Comparison of ENCODE assay signal across 1 cellular context in the genomic region with DNA sequence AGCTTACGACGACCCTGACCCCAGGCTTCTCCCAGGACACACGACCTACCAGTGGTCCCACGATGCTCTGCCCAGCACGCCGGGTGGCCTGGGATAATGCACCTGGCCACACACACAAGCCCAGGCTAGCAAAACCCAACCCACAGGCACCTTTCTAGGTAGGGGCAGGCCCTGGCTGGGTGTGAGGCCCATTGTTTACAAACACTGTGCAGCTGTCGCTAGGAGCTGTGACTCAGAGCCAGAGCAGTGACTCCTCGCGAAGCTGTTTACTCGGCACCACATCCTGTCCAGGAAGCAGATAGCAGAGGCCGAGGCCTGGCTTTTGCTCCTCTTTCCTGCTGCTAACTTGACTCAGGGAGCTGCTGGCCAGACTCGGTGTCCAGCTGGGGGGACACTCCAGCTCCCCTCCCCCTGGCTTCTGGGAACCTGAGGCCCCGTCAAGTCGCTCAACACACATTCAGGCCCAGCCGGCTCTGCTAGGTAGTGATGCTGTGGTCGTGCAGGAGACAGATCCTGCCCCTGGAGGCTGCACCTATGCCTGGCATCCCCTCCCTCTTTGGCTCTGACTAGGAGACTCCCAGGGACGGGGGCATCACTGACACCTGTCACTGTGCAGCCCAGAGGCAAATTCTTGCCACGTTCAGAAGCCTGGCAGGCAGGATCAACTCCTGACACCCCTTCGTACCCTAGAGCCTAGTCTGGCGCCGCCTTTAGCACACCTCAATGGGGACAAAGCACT.
A peak's percentile ranks its signal among the peaks of the same experiment; 100 is the strongest.
TF ChIP-seq lines count a peak whose summit lies in the region.

No MANE protein-coding gene starts in this region.

TF ChIP-seq in HepG2, 621 proteins besides CTCF, POLR2A, EP300 and RAD21 (continued from another document and continues in another):
- no peak for TF ChIP-seq ZBTB40 (IDR thresholded peaks at IDR 0.05)
- peak; percentile 29; the same call in 1 of the 2 replicates for TF ChIP-seq ZBTB40 (CRISPR knock-in tag; IDR thresholded peaks at IDR 0.05)
- TF ChIP-seq ZNF225 (CRISPR knock-in tag; IDR thresholded peaks at IDR 0.05): 0 out of 2 replicates have a peak, but pooled peaks have one; percentile 30
- no peak for TF ChIP-seq TOE1 (CRISPR knock-in tag; IDR thresholded peaks at IDR 0.05)
- TF ChIP-seq YY1 (IDR thresholded peaks at IDR 0.05; ENCODE audit: insufficient read depth, insufficient replicate concordance, low read depth, low read length): no peak
- TF ChIP-seq, protein P1, sequence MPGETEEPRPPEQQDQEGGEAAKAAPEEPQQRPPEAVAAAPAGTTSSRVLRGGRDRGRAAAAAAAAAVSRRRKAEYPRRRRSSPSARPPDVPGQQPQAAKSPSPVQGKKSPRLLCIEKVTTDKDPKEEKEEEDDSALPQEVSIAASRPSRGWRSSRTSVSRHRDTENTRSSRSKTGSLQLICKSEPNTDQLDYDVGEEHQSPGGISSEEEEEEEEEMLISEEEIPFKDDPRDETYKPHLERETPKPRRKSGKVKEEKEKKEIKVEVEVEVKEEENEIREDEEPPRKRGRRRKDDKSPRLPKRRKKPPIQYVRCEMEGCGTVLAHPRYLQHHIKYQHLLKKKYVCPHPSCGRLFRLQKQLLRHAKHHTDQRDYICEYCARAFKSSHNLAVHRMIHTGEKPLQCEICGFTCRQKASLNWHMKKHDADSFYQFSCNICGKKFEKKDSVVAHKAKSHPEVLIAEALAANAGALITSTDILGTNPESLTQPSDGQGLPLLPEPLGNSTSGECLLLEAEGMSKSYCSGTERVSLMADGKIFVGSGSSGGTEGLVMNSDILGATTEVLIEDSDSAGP (CRISPR knock-in tag; IDR thresholded peaks at IDR 0.05; ENCODE audit: borderline replicate concordance): no peak; the same call in none of the 2 replicates
- no peak for TF ChIP-seq ZBTB39 (CRISPR knock-in tag; IDR thresholded peaks at IDR 0.05)
- no peak for TF ChIP-seq SP1 (IDR thresholded peaks at IDR 0.05)
- no peak for TF ChIP-seq SP1 (CRISPR knock-in tag; IDR thresholded peaks at IDR 0.05)
- TF ChIP-seq, protein P2, sequence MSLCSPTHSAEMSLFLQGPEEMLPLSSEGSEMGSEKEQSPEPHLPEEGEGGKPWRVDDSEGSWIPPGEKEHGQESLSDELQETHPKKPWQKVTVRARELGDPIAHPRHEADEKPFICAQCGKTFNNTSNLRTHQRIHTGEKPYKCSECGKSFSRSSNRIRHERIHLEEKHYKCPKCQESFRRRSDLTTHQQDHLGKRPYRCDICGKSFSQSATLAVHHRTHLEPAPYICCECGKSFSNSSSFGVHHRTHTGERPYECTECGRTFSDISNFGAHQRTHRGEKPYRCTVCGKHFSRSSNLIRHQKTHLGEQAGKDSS (CRISPR knock-in tag; IDR thresholded peaks at IDR 0.05; ENCODE audit: borderline replicate concordance, low read depth): peak; percentile 75; the same call in 1 of the 2 replicates
- peak; percentile 95 for TF ChIP-seq ETV5 (CRISPR knock-in tag; IDR thresholded peaks at IDR 0.05; ENCODE audit: borderline replicate concordance)
- TF ChIP-seq SP5 (CRISPR knock-in tag; IDR thresholded peaks at IDR 0.05; ENCODE audit: borderline replicate concordance, low read depth): 0 out of 2 replicates have a peak, but pooled peaks have one; percentile 44
- no peak for TF ChIP-seq SMARCE1 (IDR thresholded peaks at IDR 0.05; ENCODE audit: borderline replicate concordance)
- no peak for TF ChIP-seq ETS1 (CRISPR knock-in tag; IDR thresholded peaks at IDR 0.05)
- TF ChIP-seq, protein P3, sequence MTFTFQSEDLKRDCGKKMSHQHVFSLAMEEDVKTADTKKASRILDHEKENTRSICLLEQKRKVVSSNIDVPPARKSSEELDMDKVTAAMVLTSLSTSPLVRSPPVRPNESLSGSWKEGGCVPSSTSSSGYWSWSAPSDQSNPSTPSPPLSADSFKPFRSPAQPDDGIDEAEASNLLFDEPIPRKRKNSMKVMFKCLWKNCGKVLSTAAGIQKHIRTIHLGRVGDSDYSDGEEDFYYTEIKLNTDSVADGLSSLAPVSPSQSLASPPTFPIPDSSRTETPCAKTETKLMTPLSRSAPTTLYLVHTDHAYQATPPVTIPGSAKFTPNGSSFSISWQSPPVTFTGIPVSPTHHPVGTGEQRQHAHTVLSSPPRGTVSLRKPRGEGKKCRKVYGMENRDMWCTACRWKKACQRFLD (CRISPR knock-in tag; IDR thresholded peaks at IDR 0.05; ENCODE audit: borderline replicate concordance): no peak
- TF ChIP-seq ZNF383 (CRISPR knock-in tag; IDR thresholded peaks at IDR 0.05; ENCODE audit: borderline replicate concordance): no peak
- peak; percentile 98 for TF ChIP-seq TBX2 (CRISPR knock-in tag; IDR thresholded peaks at IDR 0.05; ENCODE audit: borderline replicate concordance)
- no peak for TF ChIP-seq RORA (CRISPR knock-in tag; IDR thresholded peaks at IDR 0.05)
- TF ChIP-seq TCF7L2 (IDR thresholded peaks at IDR 0.05; ENCODE audit: low read depth, low read length): no peak
- no peak for TF ChIP-seq ZNF605 (CRISPR knock-in tag; IDR thresholded peaks at IDR 0.05)
- TF ChIP-seq, protein P4, sequence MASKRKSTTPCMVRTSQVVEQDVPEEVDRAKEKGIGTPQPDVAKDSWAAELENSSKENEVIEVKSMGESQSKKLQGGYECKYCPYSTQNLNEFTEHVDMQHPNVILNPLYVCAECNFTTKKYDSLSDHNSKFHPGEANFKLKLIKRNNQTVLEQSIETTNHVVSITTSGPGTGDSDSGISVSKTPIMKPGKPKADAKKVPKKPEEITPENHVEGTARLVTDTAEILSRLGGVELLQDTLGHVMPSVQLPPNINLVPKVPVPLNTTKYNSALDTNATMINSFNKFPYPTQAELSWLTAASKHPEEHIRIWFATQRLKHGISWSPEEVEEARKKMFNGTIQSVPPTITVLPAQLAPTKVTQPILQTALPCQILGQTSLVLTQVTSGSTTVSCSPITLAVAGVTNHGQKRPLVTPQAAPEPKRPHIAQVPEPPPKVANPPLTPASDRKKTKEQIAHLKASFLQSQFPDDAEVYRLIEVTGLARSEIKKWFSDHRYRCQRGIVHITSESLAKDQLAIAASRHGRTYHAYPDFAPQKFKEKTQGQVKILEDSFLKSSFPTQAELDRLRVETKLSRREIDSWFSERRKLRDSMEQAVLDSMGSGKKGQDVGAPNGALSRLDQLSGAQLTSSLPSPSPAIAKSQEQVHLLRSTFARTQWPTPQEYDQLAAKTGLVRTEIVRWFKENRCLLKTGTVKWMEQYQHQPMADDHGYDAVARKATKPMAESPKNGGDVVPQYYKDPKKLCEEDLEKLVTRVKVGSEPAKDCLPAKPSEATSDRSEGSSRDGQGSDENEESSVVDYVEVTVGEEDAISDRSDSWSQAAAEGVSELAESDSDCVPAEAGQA (IDR thresholded peaks at IDR 0.05; ENCODE audit: low read depth): no peak; the same call in 1 of the 2 replicates
- TF ChIP-seq, protein P4 (CRISPR knock-in tag; IDR thresholded peaks at IDR 0.05; ENCODE audit: borderline replicate concordance): no peak
- 0 out of 2 replicates have a peak, but pooled peaks have one; percentile 17 for TF ChIP-seq TBP (CRISPR knock-in tag; IDR thresholded peaks at IDR 0.05)
- TF ChIP-seq CENPX (CRISPR knock-in tag; IDR thresholded peaks at IDR 0.05): no peak
- TF ChIP-seq NR3C1 (CRISPR knock-in tag; IDR thresholded peaks at IDR 0.05): no peak
- TF ChIP-seq IRF2 (CRISPR knock-in tag; IDR thresholded peaks at IDR 0.05): peak; percentile 72; the same call in 1 of the 2 replicates
- TF ChIP-seq SMC3 (IDR thresholded peaks at IDR 0.05; ENCODE audit: low read length): 0 out of 2 replicates have a peak, but pooled peaks have one; percentile 16
- TF ChIP-seq KLF16 (CRISPR knock-in tag; IDR thresholded peaks at IDR 0.05): peak in 1 of 2 experiments; percentile 65; a peak in 2 of 4 replicates
